11 cellular contexts compared by ENCODE assay signal in the genomic region with DNA sequence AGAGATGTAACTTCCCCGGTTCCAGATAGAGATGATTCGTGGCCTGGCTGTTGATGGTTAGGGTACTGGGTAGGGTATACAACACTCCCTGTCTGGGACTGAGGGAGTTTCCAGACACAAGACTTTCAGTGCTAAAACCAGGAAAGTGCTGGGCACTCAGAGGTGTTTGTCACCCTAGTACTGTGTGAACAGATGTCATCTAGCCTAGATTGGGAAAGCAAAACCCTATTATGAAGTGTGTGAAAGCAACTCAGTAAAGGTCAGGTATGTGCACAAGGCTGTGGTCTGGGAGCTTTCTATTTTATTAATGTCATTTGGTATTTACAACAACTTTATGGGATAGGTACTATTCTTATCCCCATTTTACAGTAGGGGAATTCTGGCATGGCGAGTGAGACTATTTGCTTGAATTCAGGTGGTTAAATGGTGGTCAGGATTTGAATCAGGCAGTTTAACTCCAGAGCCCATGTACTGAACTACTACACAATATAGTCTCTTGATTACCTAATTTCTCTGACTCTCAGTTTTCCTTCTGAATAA. TPM values are rescaled to one million over a fixed set of nuclear protein-coding genes. Genes with fewer than 3 reads are reported as not detected.
A peak's percentile ranks its signal among the peaks of the same experiment; 100 is the strongest.
DNase-seq lines count a peak whose midpoint lies in the region; ATAC-seq and TF ChIP-seq lines count a peak whose summit lies in the region.
"Had no signal": no experiment of that assay in that cellular context is flagged by ENCODE, and none has a peak within 500 bp of the region (broad histone marks: within the 10 kb centered on the region; RNA-seq: fewer than 3 reads in every experiment).

No MANE protein-coding gene starts in this region.

- intact Hi-C loops in CD4-positive, alpha-beta T cell (cut with DNase I, micrococcal nuclease), result loop anchor here in 1 of 2 experiments (5.0 kb wide), 8 partner anchors 148 to 1218 kb away; a partner anchor contains a TSS

- peak overlapping the region; percentile 77 for H3K27ac Mint-ChIP-seq in CD4-positive, alpha-beta T cell
- peak overlapping the region; percentile 97 for H3K27ac Mint-ChIP-seq in activated T-helper 17 cell treated with anti-CD3 and anti-CD28 coated beads, Interleukin-2, amount 50 U/mL, for 72 hours
- H3K27ac Mint-ChIP-seq: dendritic cell treated with granulocyte-macrophage colony-stimulating factor and Interleukin-4, amounts not matched to agents 40 ng/mL and 50 ng/mL, for 4 days had no signal

- POLR2A ChIA-PET in CD4-positive, alpha-beta T cell (lab: Charles Lee), result interaction anchor here (0.6 to 5.2 kb wide), 7 partner anchors 12 to 101 kb away, joined by 3 to 33 read pairs (median 3); a partner anchor contains a TSS

- no peaks in the 10 kb centered on the region for H3K9me3 ChIP-seq in CD4-positive, alpha-beta T cell (ENCODE audit: control insufficient read depth, low read length)

- H3K4me1 Mint-ChIP-seq in CD4-positive, alpha-beta T cell (ENCODE audit: low read depth), result peaks cover 57% of the 10 kb centered on the region
- H3K4me1 Mint-ChIP-seq in activated T-helper 17 cell treated with anti-CD3 and anti-CD28 coated beads, Interleukin-2, amount 50 U/mL, for 72 hours, result peaks cover 50% of the 10 kb centered on the region

- no peak overlapping the region for H3K27ac ChIP-seq in CD4-positive, alpha-beta T cell (ENCODE audit: low read depth, low read length)

- H3K36me3 Mint-ChIP-seq in CD4-positive, alpha-beta T cell (ENCODE audit: low read depth), result peaks cover 77% of the 10 kb centered on the region
- H3K36me3 Mint-ChIP-seq in activated T-helper 17 cell treated with anti-CD3 and anti-CD28 coated beads, Interleukin-2, amount 50 U/mL, for 72 hours (ENCODE audit: low read depth), result peaks cover 90% of the 10 kb centered on the region

- CTCF ChIA-PET in CD4-positive, alpha-beta T cell (lab: Charles Lee), result interaction anchor here (1.1 to 2.1 kb wide), 2 partner anchors 35 to 101 kb away, joined by 5 to 12 read pairs; no protein-coding TSS in a partner anchor

- DNase-seq in CD4-positive, alpha-beta T cell, result no peak
- peak; percentile 27 for DNase-seq in myocyte (ENCODE audit: low read depth)
- no peak for DNase-seq in left lobe of liver (ENCODE audit: low spot score)
- DNase-seq in NOMO-1 treated with DMSO at 0.1 percent for 48 hours (lab: John Stamatoyannopoulos, UW; ENCODE audit: unreplicated experiment), result no peak
- DNase-seq in NCI-H2029 (lab: John Stamatoyannopoulos, UW), result no peak
- no peak for DNase-seq in NCI-H82 (lab: John Stamatoyannopoulos, UW)
- DNase-seq: NCI-H1105 treated with DMSO at 0.1 percent for 48 hours had no signal

- H3K4me3 Mint-ChIP-seq in CD4-positive, alpha-beta T cell, result peak overlapping the region; percentile 81
- H3K4me3 Mint-ChIP-seq in activated T-helper 17 cell treated with anti-CD3 and anti-CD28 coated beads, Interleukin-2, amount 50 U/mL, for 72 hours, result peak overlapping the region; percentile 99
- H3K4me3 Mint-ChIP-seq: dendritic cell treated with granulocyte-macrophage colony-stimulating factor and Interleukin-4, amounts not matched to agents 40 ng/mL and 50 ng/mL, for 4 days had no signal

- H3K27me3 ChIP-seq in CD4-positive, alpha-beta T cell (ENCODE audit: control insufficient read depth, insufficient read depth, low read length), result no peaks in the 10 kb centered on the region

- no peak for TF ChIP-seq CTCF in CD4-positive, alpha-beta T cell (IDR thresholded peaks at IDR 0.05)

- ATAC-seq in CD4-positive, alpha-beta T cell (ENCODE audit: poor library complexity), result no peak
- ATAC-seq in HG02571 (IDR thresholded peaks at IDR 0.05; ENCODE audit: unreplicated experiment), result peak; percentile 23
- ATAC-seq in activated T-helper 17 cell treated with anti-CD3 and anti-CD28 coated beads, Interleukin-2, amount 50 U/mL, for 72 hours (replicated peaks), result peak; percentile 62
- no peak for ATAC-seq in left lobe of liver
- ATAC-seq: HCT116 had no signal

- no peaks in the 10 kb centered on the region for H3K27me3 Mint-ChIP-seq in CD4-positive, alpha-beta T cell
- H3K27me3 Mint-ChIP-seq in activated T-helper 17 cell treated with anti-CD3 and anti-CD28 coated beads, Interleukin-2, amount 50 U/mL, for 72 hours, result no peaks in the 10 kb centered on the region
- H3K27me3 Mint-ChIP-seq: dendritic cell treated with granulocyte-macrophage colony-stimulating factor and Interleukin-4, amounts not matched to agents 40 ng/mL and 50 ng/mL, for 4 days had no signal

- H3K9me3 Mint-ChIP-seq in CD4-positive, alpha-beta T cell, result no peaks in the 10 kb centered on the region
- no peaks in the 10 kb centered on the region for H3K9me3 Mint-ChIP-seq in activated T-helper 17 cell treated with anti-CD3 and anti-CD28 coated beads, Interleukin-2, amount 50 U/mL, for 72 hours
- H3K9me3 Mint-ChIP-seq: dendritic cell treated with granulocyte-macrophage colony-stimulating factor and Interleukin-4, amounts not matched to agents 40 ng/mL and 50 ng/mL, for 4 days had no signal

RNA-seq across cellular contexts. Expression of a gene that starts 2.6 kb away (rescaled TPM):
- total RNA-seq in CD4-positive, alpha-beta T cell, result 100 to 1,000 TPM; 190 to 192 TPM
- 100 to 1,000 TPM; 365 to 482 TPM for total RNA-seq in activated T-helper 17 cell treated with anti-CD3 and anti-CD28 coated beads, Interleukin-2, amount 50 U/mL, for 72 hours
- total RNA-seq in myocyte (222 and 358 TPM in 2 replicates), left lobe of liver (193 TPM)
- polyA plus RNA-seq in myocyte (2012), result 133 TPM

RNA-seq across cellular contexts. Expression of a gene that starts 50.1 kb away (rescaled TPM):
- total RNA-seq in CD4-positive, alpha-beta T cell, result 1,000 to 10,000 TPM; 1,228 to 1,235 TPM
- 100 to 1,000 TPM; 127 to 381 TPM for total RNA-seq in activated T-helper 17 cell treated with anti-CD3 and anti-CD28 coated beads, Interleukin-2, amount 50 U/mL, for 72 hours
- 65.5 and 70.0 TPM in 2 replicates for total RNA-seq in myocyte
- polyA plus RNA-seq in myocyte (2012), result 32.3 TPM
- 45.6 TPM for total RNA-seq in left lobe of liver

Comparison
In these comparisons a context has a peak if more than half of its experiments do, and no peak if none do; other contexts are left out.
1. ATAC-seq: peak in HG02571 (single experiment) and activated T-helper 17 cell treated with anti-CD3 and anti-CD28 coated beads, Interleukin-2, amount 50 U/mL, for 72 hours (single experiment); none in CD4-positive, alpha-beta T cell (single experiment) and left lobe of liver (single experiment).